ENCODE assay signal across 8 cellular contexts in genomic region chr11:19713221-19714092, GRCh38. TPM values are rescaled to one million over a fixed set of nuclear protein-coding genes. Genes with fewer than 3 reads are reported as not detected.
DNase-seq lines count a peak whose midpoint lies in the region; ATAC-seq and TF ChIP-seq lines count a peak whose summit lies in the region.

No MANE protein-coding gene starts in this region.

- H3K27ac ChIP-seq in CD4-positive, alpha-beta T cell (ENCODE audit: low read depth, low read length) = no peak overlapping the region

- peaks cover 22% of the 10 kb centered on the region for H3K27me3 ChIP-seq in CD4-positive, alpha-beta T cell (ENCODE audit: control insufficient read depth, insufficient read depth, low read length)
- peaks cover 36% of the 10 kb centered on the region for H3K27me3 ChIP-seq in H7 (ENCODE audit: control insufficient read depth, insufficient read depth, low read length)

- H3K9me3 ChIP-seq in CD4-positive, alpha-beta T cell (ENCODE audit: control insufficient read depth, low read length) = no peaks in the 10 kb centered on the region

- ATAC-seq in CD4-positive, alpha-beta T cell (ENCODE audit: poor library complexity) = no peak
- peak in 1 of 2 donors; percentile 5 for ATAC-seq in activated T-cell treated with anti-CD3 and anti-CD28 coated beads, Interleukin-2, amount 50 U/mL, for 4 hours
- ATAC-seq in stimulated activated effector memory CD8-positive, alpha-beta T cell treated with anti-CD3 and anti-CD28 coated beads, Interleukin-12 subunit alpha, Interleukin-12 subunit beta, amount 100 ng/mL, for 72 hours = peak; percentile 1

- intact Hi-C loops in CD4-positive, alpha-beta T cell (cut with DNase I, micrococcal nuclease) = loop anchor here in 1 of 2 experiments (5.0 to 10.0 kb wide), 2 partner anchors 471 to 671 kb away; partner anchors contain the start of genes E2F8 and PRMT3

- H3K4me1 Mint-ChIP-seq in CD4-positive, alpha-beta T cell (ENCODE audit: low read depth) = peaks cover 30% of the 10 kb centered on the region
- peaks cover 25% of the 10 kb centered on the region for H3K4me1 Mint-ChIP-seq in activated T-cell treated with anti-CD3 and anti-CD28 coated beads, Interleukin-2, amount 50 U/mL, for 4 hours (ENCODE audit: low read depth)
- peaks cover 29% of the 10 kb centered on the region for H3K4me1 Mint-ChIP-seq in stimulated activated effector memory CD8-positive, alpha-beta T cell treated with anti-CD3 and anti-CD28 coated beads, Interleukin-12 subunit alpha, Interleukin-12 subunit beta, amount 100 ng/mL, for 72 hours

- H3K4me3 Mint-ChIP-seq in CD4-positive, alpha-beta T cell = peak overlapping the region; percentile 91
- H3K4me3 Mint-ChIP-seq in activated T-cell treated with anti-CD3 and anti-CD28 coated beads, Interleukin-2, amount 50 U/mL, for 4 hours = peak overlapping the region; percentile 84
- peak overlapping the region; percentile 91 for H3K4me3 Mint-ChIP-seq in stimulated activated effector memory CD8-positive, alpha-beta T cell treated with anti-CD3 and anti-CD28 coated beads, Interleukin-12 subunit alpha, Interleukin-12 subunit beta, amount 100 ng/mL, for 72 hours

- H3K27ac Mint-ChIP-seq in CD4-positive, alpha-beta T cell = no peak overlapping the region
- no peak overlapping the region for H3K27ac Mint-ChIP-seq in stimulated activated effector memory CD8-positive, alpha-beta T cell treated with anti-CD3 and anti-CD28 coated beads, Interleukin-12 subunit alpha, Interleukin-12 subunit beta, amount 100 ng/mL, for 72 hours

- no peaks in the 10 kb centered on the region for H3K36me3 ChIP-seq in H7 (replicated peaks; ENCODE audit: control insufficient read depth, insufficient read depth, low read length)

- no peak for DNase-seq in CD4-positive, alpha-beta T cell
- DNase-seq in H7 (peak; percentile 71), NCI-H1694 (lab: John Stamatoyannopoulos, UW) (no peak), NAMALWA (ENCODE audit: low spot score) (no peak)
- DNase-seq in activated T-cell treated with anti-CD3 and anti-CD28 coated beads, Interleukin-2, amount 50 U/mL, for 4 hours = no peak
- peak in 1 of 2 donors; percentile 6 for DNase-seq in stimulated activated effector memory CD8-positive, alpha-beta T cell treated with anti-CD3 and anti-CD28 coated beads, Interleukin-12 subunit alpha, Interleukin-12 subunit beta, amount 100 ng/mL, for 72 hours (ENCODE audit: low spot score in 2 of 2)
- DNase-seq in effector CD4-positive, alpha-beta T cell = no peak

- no peak for TF ChIP-seq CTCF in CD4-positive, alpha-beta T cell (IDR thresholded peaks at IDR 0.05)

- peaks cover 45% of the 10 kb centered on the region for H3K27me3 Mint-ChIP-seq in CD4-positive, alpha-beta T cell
- peaks cover 33% of the 10 kb centered on the region for H3K27me3 Mint-ChIP-seq in activated T-cell treated with anti-CD3 and anti-CD28 coated beads, Interleukin-2, amount 50 U/mL, for 4 hours (ENCODE audit: low read depth)

- H3K36me3 Mint-ChIP-seq in CD4-positive, alpha-beta T cell (ENCODE audit: low read depth) = peaks cover 8% of the 10 kb centered on the region
- no peaks in the 10 kb centered on the region for H3K36me3 Mint-ChIP-seq in activated T-cell treated with anti-CD3 and anti-CD28 coated beads, Interleukin-2, amount 50 U/mL, for 4 hours (ENCODE audit: insufficient read depth)
- peaks cover 4% of the 10 kb centered on the region for H3K36me3 Mint-ChIP-seq in stimulated activated effector memory CD8-positive, alpha-beta T cell treated with anti-CD3 and anti-CD28 coated beads, Interleukin-12 subunit alpha, Interleukin-12 subunit beta, amount 100 ng/mL, for 72 hours

- POLR2A ChIA-PET in CD4-positive, alpha-beta T cell (lab: Charles Lee) = interaction anchor here (3.5 kb wide), 1 partner anchor 10 kb away, joined by 24 read pairs; no protein-coding TSS in a partner anchor

- H3K9me3 Mint-ChIP-seq in CD4-positive, alpha-beta T cell = no peaks in the 10 kb centered on the region
- no peaks in the 10 kb centered on the region for H3K9me3 Mint-ChIP-seq in activated T-cell treated with anti-CD3 and anti-CD28 coated beads, Interleukin-2, amount 50 U/mL, for 4 hours
- no peaks in the 10 kb centered on the region for H3K9me3 Mint-ChIP-seq in stimulated activated effector memory CD8-positive, alpha-beta T cell treated with anti-CD3 and anti-CD28 coated beads, Interleukin-12 subunit alpha, Interleukin-12 subunit beta, amount 100 ng/mL, for 72 hours

- CTCF ChIA-PET in CD4-positive, alpha-beta T cell (lab: Charles Lee) = no interaction called here

- H3K4me3 ChIP-seq in H7 (ENCODE audit: insufficient read depth, low read depth, low read length) (peak overlapping the region; percentile 45), iPS-11a (ENCODE audit: low read depth, low read length) (peak overlapping the region; percentile 31)

RNA-seq across cellular contexts. Expression of gene NAV2, which starts 0.8 kb away (rescaled TPM):
- under 1 TPM; 0.55 to 0.64 TPM for total RNA-seq in CD4-positive, alpha-beta T cell
- 11.1 and 12.3 TPM in 2 replicates for total RNA-seq in H7 (2014; rRNA removed; shearing (Covaris generic))
- under 1 TPM; 0.08 to 0.60 (median 0.35) TPM for total RNA-seq in activated T-cell treated with anti-CD3 and anti-CD28 coated beads, Interleukin-2, amount 50 U/mL, for 4 hours
